Comparison of ENCODE assay signal across 8 cellular contexts in genomic region chr1:244048566-244049141, GRCh38.
A peak's percentile ranks its signal among the peaks of the same experiment; 100 is the strongest.
DNase-seq lines count a peak whose midpoint lies in the region; ATAC-seq and TF ChIP-seq lines count a peak whose summit lies in the region.

No MANE protein-coding gene starts in this region.

- no peaks in the 10 kb centered on the region for H3K9me3 ChIP-seq in OCI-LY1 (ENCODE audit: low read length)

- H2AFZ ChIP-seq in OCI-LY1 (ENCODE audit: low read length): no peak overlapping the region

- no peak for ATAC-seq in GM21447 (IDR thresholded peaks at IDR 0.05; ENCODE audit: unreplicated experiment)

- H3K4me1 ChIP-seq in OCI-LY1 (ENCODE audit: insufficient read depth, low read length, severe bottlenecking): peaks cover 35% of the 10 kb centered on the region

- no peaks in the 10 kb centered on the region for H3K27me3 ChIP-seq in OCI-LY1 (ENCODE audit: insufficient read depth, low read length)

- H3K36me3 ChIP-seq in OCI-LY1 (ENCODE audit: insufficient read depth, low read length): peaks cover 1% of the 10 kb centered on the region; the same call in 1 of the 2 replicates

- no peak overlapping the region for H3K27ac ChIP-seq in OCI-LY1 (ENCODE audit: low read depth, low read length, poor library complexity, severe bottlenecking)
- H3K27ac ChIP-seq in skin epidermis: peak overlapping the region; percentile 73 to 99 (median 90)

- H3K9me2 ChIP-seq in OCI-LY1 (ENCODE audit: low read depth, low read length): no peaks in the 10 kb centered on the region

- DNase-seq in NCI-H1417 (lab: John Stamatoyannopoulos, UW) (peak in 2 of 3 experiments; percentile 64 to 73), NCI-H1417 treated with DMSO at 0.1 percent for 48 hours (lab: John Stamatoyannopoulos, UW) (no peak), erythroblast (lab: John Stamatoyannopoulos, UW) (peak; percentile 73 to 79), globus pallidus (ENCODE audit: low spot score) (no peak), GOT3 (lab: John Stamatoyannopoulos, UW) (no peak)

- TF ChIP-seq POLR2A in erythroblast (IDR thresholded peaks at IDR 0.05; ENCODE audit: low read length): no peak

- no peak overlapping the region for H3K4me2 ChIP-seq in OCI-LY1 (ENCODE audit: low read length)

- peak overlapping the region; percentile 30 for H3K4me3 ChIP-seq in OCI-LY1 (ENCODE audit: low read depth, low read length, poor library complexity, severe bottlenecking)
- H3K4me3 ChIP-seq in skin epidermis: peak overlapping the region; percentile 62 to 89 (median 76)

- H3K9ac ChIP-seq in OCI-LY1 (ENCODE audit: low read length): no peak overlapping the region

- peaks cover 5% of the 10 kb centered on the region; the same call in 1 of the 2 replicates for H4K20me1 ChIP-seq in OCI-LY1 (ENCODE audit: insufficient read depth, low read length)

- no peaks in the 10 kb centered on the region for H3F3A ChIP-seq in OCI-LY1 (ENCODE audit: insufficient read depth, low read length)

- no peak for TF ChIP-seq CTCF in OCI-LY1 (IDR thresholded peaks at IDR 0.05; ENCODE audit: low read length)

- H3K79me2 ChIP-seq in OCI-LY1 (ENCODE audit: insufficient read depth, low read length): no peaks in the 10 kb centered on the region

Comparison
In these comparisons a context has a peak if more than half of its experiments do, and no peak if none do; other contexts are left out.
1. DNase-seq: peak in NCI-H1417 (2 of 3) and erythroblast (2 of 2); none in NCI-H1417 treated with DMSO at 0.1 percent for 48 hours (single experiment), globus pallidus (single experiment) and GOT3 (single experiment).